Comparison of ENCODE assay signal across 8 cellular contexts in the genomic region with DNA sequence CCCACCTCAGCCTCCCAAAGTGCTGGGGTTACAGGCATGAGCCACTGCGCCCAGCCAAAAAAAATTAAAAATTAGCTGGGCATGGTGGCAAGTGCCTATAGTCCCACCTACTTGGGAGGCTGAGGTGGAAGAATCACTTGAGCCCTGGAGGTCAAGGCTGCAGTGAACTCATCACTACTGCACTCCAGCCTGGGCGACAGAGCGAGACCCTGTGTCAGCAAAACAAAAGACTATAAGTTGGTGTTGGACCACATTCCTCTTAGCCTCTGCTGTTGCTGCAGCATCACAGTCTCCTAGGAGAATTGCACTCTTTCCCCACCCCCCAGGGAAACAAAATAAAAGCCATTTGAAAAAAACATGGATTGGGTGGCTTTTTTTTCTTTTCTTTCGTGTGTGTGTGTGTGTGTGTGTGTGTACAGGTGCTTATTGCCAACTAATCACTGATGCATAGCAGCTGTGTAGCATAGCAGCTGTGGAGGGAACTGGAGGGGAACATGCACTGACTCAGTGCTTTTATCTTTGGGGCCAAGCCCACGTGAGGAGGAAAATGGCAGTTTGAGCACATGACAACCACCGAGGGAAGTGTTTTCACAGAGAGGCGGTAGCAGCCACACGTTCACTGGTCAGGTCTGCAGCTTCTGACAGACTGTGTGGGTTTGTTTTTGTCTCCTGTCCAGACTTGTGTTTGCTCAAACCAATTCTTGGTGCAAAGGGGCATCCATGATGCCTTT. TPM values are rescaled to one million over a fixed set of nuclear protein-coding genes. Genes with fewer than 3 reads are reported as not detected.
DNase-seq lines count a peak whose midpoint lies in the region; ATAC-seq and TF ChIP-seq lines count a peak whose summit lies in the region.
"Had no signal": no experiment of that assay in that cellular context is flagged by ENCODE, and none has a peak within 500 bp of the region (broad histone marks: within the 10 kb centered on the region; RNA-seq: fewer than 3 reads in every experiment).

No MANE protein-coding gene starts in this region.

- no peak for TF ChIP-seq POLR2A in Peyer's patch (IDR thresholded peaks at IDR 0.05)

- ATAC-seq in GM19452 (IDR thresholded peaks at IDR 0.05; ENCODE audit: unreplicated experiment) (peak; percentile 35), HG03521 (IDR thresholded peaks at IDR 0.05; ENCODE audit: unreplicated experiment) (peak; percentile 31)

- H3K9me3 ChIP-seq in Peyer's patch (no peaks in the 10 kb centered on the region), parathyroid adenoma (ENCODE audit: control insufficient read depth, low read length) (no peaks in the 10 kb centered on the region)

- peak overlapping the region; percentile 14 for H3K4me2 ChIP-seq in parathyroid adenoma (ENCODE audit: low read length)

- no peak for TF ChIP-seq CTCF in Peyer's patch (IDR thresholded peaks at IDR 0.05)
- TF ChIP-seq CTCF in parathyroid adenoma (IDR thresholded peaks at IDR 0.05), result no peak

- peak in 2 of 3 donors; percentile 69 for DNase-seq in Peyer's patch
- no peak for DNase-seq in HCEC 1CT
- no peak for DNase-seq in CD1c-positive myeloid dendritic cell (ENCODE audit: extremely low spot score)
- no peak for DNase-seq in substantia nigra (lab: John Stamatoyannopoulos, UW)

- H2AFZ ChIP-seq in parathyroid adenoma, result peak overlapping the region; percentile 23

- H3K36me3 ChIP-seq in Peyer's patch, result no peaks in the 10 kb centered on the region
- no peaks in the 10 kb centered on the region for H3K36me3 ChIP-seq in parathyroid adenoma (ENCODE audit: control insufficient read depth, insufficient read depth, low read length)
- H3K36me3 ChIP-seq: cardiac muscle cell had no signal

- H3K9ac ChIP-seq in parathyroid adenoma, result no peak overlapping the region

- H3K27me3 ChIP-seq in Peyer's patch (no peaks in the 10 kb centered on the region), parathyroid adenoma (ENCODE audit: control insufficient read depth, insufficient read depth, low read length) (no peaks in the 10 kb centered on the region)
- H3K27me3 ChIP-seq: cardiac muscle cell had no signal

- no peak overlapping the region for H3K4me3 ChIP-seq in Peyer's patch
- no peak overlapping the region for H3K4me3 ChIP-seq in parathyroid adenoma (ENCODE audit: low read depth, low read length)
- H3K4me3 ChIP-seq: cardiac muscle cell had no signal

- no peaks in the 10 kb centered on the region for H3K79me2 ChIP-seq in parathyroid adenoma

- peak overlapping the region in 2 of 4 donors; percentile 13 to 60 for H3K27ac ChIP-seq in Peyer's patch
- peak overlapping the region; percentile 45 for H3K27ac ChIP-seq in parathyroid adenoma
- no peak overlapping the region for H3K27ac ChIP-seq in substantia nigra (ENCODE audit: low read depth, low read length, poor library complexity, severe bottlenecking)
- H3K27ac ChIP-seq: cardiac muscle cell had no signal

- H3K4me1 ChIP-seq in Peyer's patch (no peaks in the 10 kb centered on the region), parathyroid adenoma (peaks cover 9% of the 10 kb centered on the region)

RNA-seq across cellular contexts. Expression of gene ALDH5A1, which starts 27.5 kb away (rescaled TPM):
- total RNA-seq in Peyer's patch, result 10 to 100 TPM in 2 of 4 donors, 1 to 10 TPM in 2; 3.5 to 25.6 (median 8.8) TPM

RNA-seq across cellular contexts. Expression of gene GPLD1, which starts 32.9 kb away (rescaled TPM):
- 1 to 10 TPM in 1 of 4 donors, not detected in 3; 2.1 TPM for total RNA-seq in Peyer's patch

Comparison
In these comparisons a context has a peak if more than half of its experiments do, and no peak if none do; other contexts are left out.
1. DNase-seq: peak in Peyer's patch (2 of 3); none in HCEC 1CT (single experiment), CD1c-positive myeloid dendritic cell (single experiment) and substantia nigra (0 of 49).